In the genomic region with DNA sequence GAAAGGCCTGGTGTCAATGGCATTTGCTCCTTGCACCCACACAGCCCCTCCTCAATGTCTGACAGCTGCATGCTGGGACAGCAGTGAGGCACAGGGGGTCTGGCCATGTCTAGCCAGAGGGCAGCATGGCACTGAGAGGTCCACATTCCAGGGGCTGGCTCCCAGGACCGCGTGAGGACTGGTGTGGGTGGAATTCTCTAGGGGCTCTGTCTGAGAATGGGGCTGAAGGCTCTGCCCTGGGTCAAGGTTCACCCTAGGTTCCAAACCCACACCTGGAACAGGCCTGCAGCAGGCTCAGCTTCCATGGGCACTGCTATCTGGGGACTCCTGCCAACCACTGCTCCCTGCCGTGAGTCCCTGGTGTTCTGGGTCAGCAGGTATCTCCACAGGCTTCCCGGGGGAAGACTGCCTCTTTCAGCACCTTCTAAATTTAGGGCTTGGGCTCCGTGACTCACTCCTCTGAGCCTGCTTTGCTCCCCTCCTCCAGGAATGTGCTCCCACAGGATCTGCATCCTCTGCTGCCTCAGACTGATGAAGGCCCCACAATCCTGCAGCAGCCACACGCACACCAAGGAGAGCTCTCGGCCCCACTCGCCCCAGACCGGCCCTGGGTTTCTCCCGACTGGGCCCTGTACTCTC, we compare ENCODE assay signal across 1 cellular context.
TF ChIP-seq lines count a peak whose summit lies in the region.

No MANE protein-coding gene starts in this region.

TF ChIP-seq in GM23338, 12 proteins besides CTCF, POLR2A, EP300 and RAD21 (continued from another document):
- TF ChIP-seq, protein P1, sequence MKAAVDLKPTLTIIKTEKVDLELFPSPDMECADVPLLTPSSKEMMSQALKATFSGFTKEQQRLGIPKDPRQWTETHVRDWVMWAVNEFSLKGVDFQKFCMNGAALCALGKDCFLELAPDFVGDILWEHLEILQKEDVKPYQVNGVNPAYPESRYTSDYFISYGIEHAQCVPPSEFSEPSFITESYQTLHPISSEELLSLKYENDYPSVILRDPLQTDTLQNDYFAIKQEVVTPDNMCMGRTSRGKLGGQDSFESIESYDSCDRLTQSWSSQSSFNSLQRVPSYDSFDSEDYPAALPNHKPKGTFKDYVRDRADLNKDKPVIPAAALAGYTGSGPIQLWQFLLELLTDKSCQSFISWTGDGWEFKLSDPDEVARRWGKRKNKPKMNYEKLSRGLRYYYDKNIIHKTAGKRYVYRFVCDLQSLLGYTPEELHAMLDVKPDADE (IDR thresholded peaks at IDR 0.05), result no peak
- TF ChIP-seq ZNF331 (CRISPR knock-in tag; IDR thresholded peaks at IDR 0.05; ENCODE audit: low read depth) (no peak), JUNB (IDR thresholded peaks at IDR 0.05; ENCODE audit: unreplicated experiment) (no peak), NANOG (IDR thresholded peaks at IDR 0.05; ENCODE audit: borderline replicate concordance) (no peak), EZH2phosphoT487 (IDR thresholded peaks at IDR 0.05; ENCODE audit: unreplicated experiment) (no peak), CREB1 (CRISPR knock-in tag; IDR thresholded peaks at IDR 0.05; ENCODE audit: low read depth) (no peak)
- TF ChIP-seq, protein P2, sequence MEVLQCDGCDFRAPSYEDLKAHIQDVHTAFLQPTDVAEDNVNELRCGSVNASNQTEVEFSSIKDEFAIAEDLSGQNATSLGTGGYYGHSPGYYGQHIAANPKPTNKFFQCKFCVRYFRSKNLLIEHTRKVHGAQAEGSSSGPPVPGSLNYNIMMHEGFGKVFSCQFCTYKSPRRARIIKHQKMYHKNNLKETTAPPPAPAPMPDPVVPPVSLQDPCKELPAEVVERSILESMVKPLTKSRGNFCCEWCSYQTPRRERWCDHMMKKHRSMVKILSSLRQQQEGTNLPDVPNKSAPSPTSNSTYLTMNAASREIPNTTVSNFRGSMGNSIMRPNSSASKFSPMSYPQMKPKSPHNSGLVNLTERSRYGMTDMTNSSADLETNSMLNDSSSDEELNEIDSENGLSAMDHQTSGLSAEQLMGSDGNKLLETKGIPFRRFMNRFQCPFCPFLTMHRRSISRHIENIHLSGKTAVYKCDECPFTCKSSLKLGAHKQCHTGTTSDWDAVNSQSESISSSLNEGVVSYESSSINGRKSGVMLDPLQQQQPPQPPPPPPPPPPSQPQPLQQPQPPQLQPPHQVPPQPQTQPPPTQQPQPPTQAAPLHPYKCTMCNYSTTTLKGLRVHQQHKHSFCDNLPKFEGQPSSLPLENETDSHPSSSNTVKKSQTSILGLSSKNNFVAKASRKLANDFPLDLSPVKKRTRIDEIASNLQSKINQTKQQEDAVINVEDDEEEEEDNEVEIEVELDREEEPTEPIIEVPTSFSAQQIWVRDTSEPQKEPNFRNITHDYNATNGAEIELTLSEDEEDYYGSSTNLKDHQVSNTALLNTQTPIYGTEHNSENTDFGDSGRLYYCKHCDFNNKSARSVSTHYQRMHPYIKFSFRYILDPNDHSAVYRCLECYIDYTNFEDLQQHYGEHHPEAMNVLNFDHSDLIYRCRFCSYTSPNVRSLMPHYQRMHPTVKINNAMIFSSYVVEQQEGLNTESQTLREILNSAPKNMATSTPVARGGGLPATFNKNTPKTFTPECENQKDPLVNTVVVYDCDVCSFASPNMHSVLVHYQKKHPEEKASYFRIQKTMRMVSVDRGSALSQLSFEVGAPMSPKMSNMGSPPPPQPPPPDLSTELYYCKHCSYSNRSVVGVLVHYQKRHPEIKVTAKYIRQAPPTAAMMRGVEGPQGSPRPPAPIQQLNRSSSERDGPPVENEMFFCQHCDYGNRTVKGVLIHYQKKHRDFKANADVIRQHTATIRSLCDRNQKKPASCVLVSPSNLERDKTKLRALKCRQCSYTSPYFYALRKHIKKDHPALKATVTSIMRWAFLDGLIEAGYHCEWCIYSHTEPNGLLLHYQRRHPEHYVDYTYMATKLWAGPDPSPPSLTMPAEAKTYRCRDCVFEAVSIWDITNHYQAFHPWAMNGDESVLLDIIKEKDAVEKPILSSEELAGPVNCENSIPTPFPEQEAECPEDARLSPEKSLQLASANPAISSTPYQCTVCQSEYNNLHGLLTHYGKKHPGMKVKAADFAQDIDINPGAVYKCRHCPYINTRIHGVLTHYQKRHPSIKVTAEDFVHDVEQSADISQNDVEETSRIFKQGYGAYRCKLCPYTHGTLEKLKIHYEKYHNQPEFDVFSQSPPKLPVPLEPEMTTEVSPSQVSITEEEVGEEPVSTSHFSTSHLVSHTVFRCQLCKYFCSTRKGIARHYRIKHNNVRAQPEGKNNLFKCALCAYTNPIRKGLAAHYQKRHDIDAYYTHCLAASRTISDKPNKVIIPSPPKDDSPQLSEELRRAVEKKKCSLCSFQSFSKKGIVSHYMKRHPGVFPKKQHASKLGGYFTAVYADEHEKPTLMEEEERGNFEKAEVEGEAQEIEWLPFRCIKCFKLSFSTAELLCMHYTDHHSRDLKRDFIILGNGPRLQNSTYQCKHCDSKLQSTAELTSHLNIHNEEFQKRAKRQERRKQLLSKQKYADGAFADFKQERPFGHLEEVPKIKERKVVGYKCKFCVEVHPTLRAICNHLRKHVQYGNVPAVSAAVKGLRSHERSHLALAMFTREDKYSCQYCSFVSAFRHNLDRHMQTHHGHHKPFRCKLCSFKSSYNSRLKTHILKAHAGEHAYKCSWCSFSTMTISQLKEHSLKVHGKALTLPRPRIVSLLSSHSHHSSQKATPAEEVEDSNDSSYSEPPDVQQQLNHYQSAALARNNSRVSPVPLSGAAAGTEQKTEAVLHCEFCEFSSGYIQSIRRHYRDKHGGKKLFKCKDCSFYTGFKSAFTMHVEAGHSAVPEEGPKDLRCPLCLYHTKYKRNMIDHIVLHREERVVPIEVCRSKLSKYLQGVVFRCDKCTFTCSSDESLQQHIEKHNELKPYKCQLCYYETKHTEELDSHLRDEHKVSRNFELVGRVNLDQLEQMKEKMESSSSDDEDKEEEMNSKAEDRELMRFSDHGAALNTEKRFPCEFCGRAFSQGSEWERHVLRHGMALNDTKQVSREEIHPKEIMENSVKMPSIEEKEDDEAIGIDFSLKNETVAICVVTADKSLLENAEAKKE (CRISPR knock-in tag; IDR thresholded peaks at IDR 0.05), result no peak
